16 cellular contexts compared by ENCODE assay signal in the genomic region with DNA sequence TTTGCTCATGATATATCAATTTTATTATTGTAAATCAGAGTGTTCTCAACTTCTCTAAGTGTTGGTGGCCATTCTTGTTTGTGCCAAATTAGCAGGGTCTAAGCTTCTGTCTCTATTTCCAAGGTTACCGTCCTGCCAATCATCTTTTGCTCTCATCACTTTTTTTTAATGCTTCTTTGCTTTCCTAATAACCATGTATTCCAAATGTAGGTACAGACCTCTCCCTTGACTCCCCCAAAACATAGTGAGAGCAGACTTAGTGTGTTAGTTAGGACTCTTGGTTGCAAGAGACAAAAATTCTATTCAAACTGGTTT. TPM values are rescaled to one million over a fixed set of nuclear protein-coding genes. Genes with fewer than 3 reads are reported as not detected.
DNase-seq lines count a peak whose midpoint lies in the region; ATAC-seq, FAIRE-seq and TF ChIP-seq lines count a peak whose summit lies in the region.
"Had no signal": no experiment of that assay in that cellular context is flagged by ENCODE, and none has a peak within 500 bp of the region (broad histone marks: within the 10 kb centered on the region; RNA-seq: fewer than 3 reads in every experiment).

No MANE protein-coding gene starts in this region.

- DNase-seq in A549 (ENCODE audit: low read depth in 1 of 2, low spot score in 1 of 2) (no peak), GM23248 (no peak), ascending aorta (ENCODE audit: low spot score in 2 of 2) (no peak), H7 (no peak)
- DNase-seq in stimulated activated CD4-positive, alpha-beta T cell treated with anti-CD3 and anti-CD28 coated beads, Interleukin-4, amount 100 ng/mL, for 24 hours = no peak
- no peak for DNase-seq in activated CD4-positive, alpha-beta T cell treated with anti-CD3 and anti-CD28 coated beads, Interleukin-2, amount 10 ng/mL, durations not matched to agents 7 days and 5 days
- DNase-seq: cortex of kidney, NCI-H187 treated with DMSO at 0.1 percent for 48 hours, SIG-M5 had no signal

- H3K27ac ChIP-seq in A549 (peak overlapping the region; percentile 28 to 78), GM23248 (no peak overlapping the region), ascending aorta (peak overlapping the region; percentile 57 to 58)

- H2AFZ ChIP-seq in GM23248 (no peak overlapping the region), neuron (ENCODE audit: low read depth, low read length) (peak overlapping the region; percentile 26)

- no peak for FAIRE-seq in A549 (lab: Jason Lieb, UNC)
- FAIRE-seq: H1, pancreas had no signal

- no peaks in the 10 kb centered on the region for H3K79me2 ChIP-seq in GM23248 (ENCODE audit: insufficient read depth)

- peaks cover 38% of the 10 kb centered on the region for H3K4me1 Mint-ChIP-seq in activated CD4-positive, alpha-beta T cell treated with anti-CD3 and anti-CD28 coated beads, Interleukin-2, amount 10 ng/mL, durations not matched to agents 7 days and 5 days
- peaks cover 25% of the 10 kb centered on the region for H3K4me1 Mint-ChIP-seq in stimulated activated memory B cell treated with anti-CD40 and anti-IgM and Interleukin-4, amounts not matched to agents 10 μg/mL and 1 μg/mL and 100 μg/mL, for 72 hours

- H3K4me2 ChIP-seq in A549 (peak overlapping the region; percentile 78), GM23248 (ENCODE audit: unreplicated experiment) (peak overlapping the region; percentile 41)

- no peak for TF ChIP-seq RAD21 in A549 (conservative IDR thresholded peaks at IDR 0.05 in 1 of 2, IDR thresholded peaks at IDR 0.05 in 1 of 2)

- intact Hi-C loops in ascending aorta (cut with DNase I) = no loop called here

- H3K36me3 Mint-ChIP-seq in activated CD4-positive, alpha-beta T cell treated with anti-CD3 and anti-CD28 coated beads, Interleukin-2, amount 10 ng/mL, durations not matched to agents 7 days and 5 days (ENCODE audit: low read depth) = no peaks in the 10 kb centered on the region
- H3K36me3 Mint-ChIP-seq in stimulated activated memory B cell treated with anti-CD40 and anti-IgM and Interleukin-4, amounts not matched to agents 10 μg/mL and 1 μg/mL and 100 μg/mL, for 72 hours = no peaks in the 10 kb centered on the region
- H3K36me3 Mint-ChIP-seq: activated naive CD8-positive, alpha-beta T cell; type B pancreatic cell had no signal

- in situ Hi-C loops in GM23248 (cut with MboI) = loop anchor here (25.0 kb wide), 1 partner anchor 396 kb away; no protein-coding TSS in a partner anchor

- H3K4me1 ChIP-seq in A549 = peaks cover 56% of the 10 kb centered on the region
- peaks cover 33% of the 10 kb centered on the region for H3K4me1 ChIP-seq in GM23248 (ENCODE audit: insufficient read depth)
- H3K4me1 ChIP-seq in ascending aorta = peaks cover 0 to 28% of the 10 kb centered on the region in 2 donors
- peaks cover 21% of the 10 kb centered on the region for H3K4me1 ChIP-seq in neuron (ENCODE audit: insufficient read depth, low read length)

- no peaks in the 10 kb centered on the region for H3K27me3 Mint-ChIP-seq in activated CD4-positive, alpha-beta T cell treated with anti-CD3 and anti-CD28 coated beads, Interleukin-2, amount 10 ng/mL, durations not matched to agents 7 days and 5 days
- no peaks in the 10 kb centered on the region for H3K27me3 Mint-ChIP-seq in stimulated activated memory B cell treated with anti-CD40 and anti-IgM and Interleukin-4, amounts not matched to agents 10 μg/mL and 1 μg/mL and 100 μg/mL, for 72 hours
- H3K27me3 Mint-ChIP-seq: type B pancreatic cell had no signal

- H3K9me3 Mint-ChIP-seq in activated CD4-positive, alpha-beta T cell treated with anti-CD3 and anti-CD28 coated beads, Interleukin-2, amount 10 ng/mL, durations not matched to agents 7 days and 5 days = no peaks in the 10 kb centered on the region
- H3K9me3 Mint-ChIP-seq in stimulated activated memory B cell treated with anti-CD40 and anti-IgM and Interleukin-4, amounts not matched to agents 10 μg/mL and 1 μg/mL and 100 μg/mL, for 72 hours = no peaks in the 10 kb centered on the region
- H3K9me3 Mint-ChIP-seq: type B pancreatic cell had no signal

- H3K36me3 ChIP-seq in GM23248 (ENCODE audit: low read depth) (no peaks in the 10 kb centered on the region), ascending aorta (no peaks in the 10 kb centered on the region), neuron (ENCODE audit: insufficient read depth, low read length) (no peaks in the 10 kb centered on the region), H7 (replicated peaks; ENCODE audit: control insufficient read depth, insufficient read depth, low read length) (no peaks in the 10 kb centered on the region)
- H3K36me3 ChIP-seq: BE2C, pancreas had no signal

- H3K4me3 Mint-ChIP-seq in activated CD4-positive, alpha-beta T cell treated with anti-CD3 and anti-CD28 coated beads, Interleukin-2, amount 10 ng/mL, durations not matched to agents 7 days and 5 days = no peak overlapping the region
- no peak overlapping the region for H3K4me3 Mint-ChIP-seq in stimulated activated memory B cell treated with anti-CD40 and anti-IgM and Interleukin-4, amounts not matched to agents 10 μg/mL and 1 μg/mL and 100 μg/mL, for 72 hours
- H3K4me3 Mint-ChIP-seq: activated naive CD8-positive, alpha-beta T cell; type B pancreatic cell had no signal

- peak in 1 of 2 experiments; percentile 42; a peak in 2 of 6 replicates for ATAC-seq in A549
- ATAC-seq in stimulated activated memory B cell treated with anti-CD40 and anti-IgM and Interleukin-4, amounts not matched to agents 10 μg/mL and 1 μg/mL and 100 μg/mL, for 72 hours = no peak

- H3K9me3 ChIP-seq in A549 = no peaks in the 10 kb centered on the region
- no peaks in the 10 kb centered on the region for H3K9me3 ChIP-seq in GM23248 (ENCODE audit: low read depth)
- no peaks in the 10 kb centered on the region for H3K9me3 ChIP-seq in ascending aorta
- H3K9me3 ChIP-seq in neuron (ENCODE audit: low read length) = no peaks in the 10 kb centered on the region
- H3K9me3 ChIP-seq: BE2C, pancreas had no signal

- no peak overlapping the region for H3K27ac Mint-ChIP-seq in activated CD4-positive, alpha-beta T cell treated with anti-CD3 and anti-CD28 coated beads, Interleukin-2, amount 10 ng/mL, durations not matched to agents 7 days and 5 days
- no peak overlapping the region for H3K27ac Mint-ChIP-seq in stimulated activated memory B cell treated with anti-CD40 and anti-IgM and Interleukin-4, amounts not matched to agents 10 μg/mL and 1 μg/mL and 100 μg/mL, for 72 hours
- H3K27ac Mint-ChIP-seq: activated naive CD8-positive, alpha-beta T cell; type B pancreatic cell had no signal

- H3K4me3 ChIP-seq in A549 (peak overlapping the region; percentile 9; the same call in 1 of the 3 replicates), GM23248 (no peak overlapping the region; the same call in 1 of the 2 replicates), ascending aorta (no peak overlapping the region), neuron (ENCODE audit: low read length) (no peak overlapping the region), H7 (ENCODE audit: insufficient read depth, low read depth, low read length) (no peak overlapping the region)
- H3K4me3 ChIP-seq: pancreas had no signal

- peaks cover 31% of the 10 kb centered on the region for H3F3A ChIP-seq in GM23248 (ENCODE audit: insufficient read depth)

- 0 out of 5 replicates have a peak, but pooled peaks of 1 of the 2 experiments have one; percentile 15 for TF ChIP-seq EP300 in A549 (IDR thresholded peaks at IDR 0.05)

- POLR2A ChIA-PET in A549 (lab: Yijun Ruan, JAX) = interaction anchor here (1.1 to 1.5 kb wide), 2 partner anchors 18 to 37 kb away, joined by 9 to 11 read pairs; partner anchors contain the start of genes DCP2 and REEP5
- POLR2A ChIA-PET in activated CD4-positive, alpha-beta T cell treated with anti-CD3 and anti-CD28 coated beads, Interleukin-2, amount 10 ng/mL, durations not matched to agents 7 days and 5 days (lab: Charles Lee) = no interaction called here

- H4K20me1 ChIP-seq in GM23248 (ENCODE audit: insufficient read depth) = 0 out of 2 replicates have a peak, but pooled peaks cover 3% of the 10 kb centered on the region

- no peaks in the 10 kb centered on the region for H3K9me2 ChIP-seq in GM23248 (ENCODE audit: insufficient read depth)

- CTCF ChIA-PET in A549 (lab: Yijun Ruan, JAX) = interaction anchor here (0.6 to 2.4 kb wide), 3 partner anchors 9 to 210 kb away, joined by 3 to 9 read pairs (median 4); partner anchors contain the start of gene REEP5
- CTCF ChIA-PET in activated CD4-positive, alpha-beta T cell treated with anti-CD3 and anti-CD28 coated beads, Interleukin-2, amount 10 ng/mL, durations not matched to agents 7 days and 5 days (lab: Charles Lee) = interaction anchor here (1.2 kb wide), 1 partner anchor 18 kb away, joined by 3 read pairs; the partner anchor contains the start of gene DCP2

- no peak for TF ChIP-seq CTCF in A549 (IDR thresholded peaks at IDR 0.05)
- no peak for TF ChIP-seq CTCF in ascending aorta (IDR thresholded peaks at IDR 0.05)

- H3K27me3 ChIP-seq in GM23248 (replicated peaks; ENCODE audit: insufficient read depth) = 0 out of 2 replicates have a peak, but pooled peaks cover under 1% of the 10 kb centered on the region
- H3K27me3 ChIP-seq in ascending aorta = no peaks in the 10 kb centered on the region
- H3K27me3 ChIP-seq in neuron (ENCODE audit: insufficient read depth, low read length) = no peaks in the 10 kb centered on the region
- no peaks in the 10 kb centered on the region for H3K27me3 ChIP-seq in H7 (ENCODE audit: control insufficient read depth, insufficient read depth, low read length)
- H3K27me3 ChIP-seq: BE2C, pancreas had no signal

- H3K9ac ChIP-seq in GM23248 = no peak overlapping the region

- WGBS in A549 (ENCODE audit: missing lambda C conversion rate) = 9% methylated on average over 1 of the region's 1 CpG
- WGBS in GM23248 (ENCODE audit: low coverage in 1 of 2, low lambda C conversion rate in 2 of 2, missing lambda C conversion rate in 2 of 2), 2 experiments = 46 to 59% methylated on average over 1 of the region's 1 CpG

- TF ChIP-seq POLR2A in A549 (IDR thresholded peaks at IDR 0.05; ENCODE audit: low read length) = no peak

RNA-seq across cellular contexts. Expression of gene DCP2, which starts 17.9 kb away (rescaled TPM):
- polyA plus RNA-seq in A549 (2011; rRNA removed) = 16.1 and 18.5 TPM in 2 replicates
- 6.6 and 7.4 TPM in 2 replicates for polyA plus RNA-seq in A549 (2012; cell fraction: cytosol; rRNA removed)
- polyA plus RNA-seq in A549 (2012; cell fraction: nucleus; rRNA removed) = 1.9 and 4.0 TPM in 2 replicates
- 7.2 to 8.0 TPM (median 7.8 TPM) in 3 replicates for polyA plus RNA-seq in A549 (2017; fragmentation: RNase III; extraction: RNeasy Plus Mini Kit Qiagen cat#74134 plus additional on column Dnase treatment)
- 21.8 and 22.6 TPM in 2 replicates for polyA minus RNA-seq in A549 (2011; rRNA and poly(A)+ RNA removed)
- total RNA-seq in GM23248 (2014; rRNA removed; shearing (Covaris generic)) = 15.8 and 17.4 TPM in 2 replicates
- 8.1 and 13.5 TPM in 2 replicates for polyA plus RNA-seq in GM23248 (2016; fragmentation: Nextera tagmentation; extraction: Ambion mirVana)
- 24.6 TPM for total RNA-seq in ascending aorta
- 100 to 1,000 TPM; 116 to 122 TPM for total RNA-seq in activated CD4-positive, alpha-beta T cell treated with anti-CD3 and anti-CD28 coated beads, Interleukin-2, amount 10 ng/mL, durations not matched to agents 7 days and 5 days
- 62.7 and 83.1 TPM in 2 replicates for total RNA-seq in H7 (2014; rRNA removed; shearing (Covaris generic))

RNA-seq across cellular contexts. Expression of gene REEP5, which starts 36.7 kb away (rescaled TPM):
- polyA plus RNA-seq in A549 (2011; rRNA removed) (164 and 208 TPM in 2 replicates), A549 (2017; fragmentation: RNase III; extraction: RNeasy Plus Mini Kit Qiagen cat#74134 plus additional on column Dnase treatment) (123 to 139 TPM (median 134 TPM) in 3 replicates), GM23248 (2016; fragmentation: Nextera tagmentation; extraction: Ambion mirVana) (227 and 233 TPM in 2 replicates)
- polyA plus RNA-seq in A549 (2012; cell fraction: cytosol; rRNA removed) = 157 and 170 TPM in 2 replicates
- 36.4 and 53.7 TPM in 2 replicates for polyA plus RNA-seq in A549 (2012; cell fraction: nucleus; rRNA removed)
- polyA minus RNA-seq in A549 (2011; rRNA and poly(A)+ RNA removed) = 195 and 198 TPM in 2 replicates
- total RNA-seq in GM23248 (2014; rRNA removed; shearing (Covaris generic)) = 41.9 and 52.3 TPM in 2 replicates
- total RNA-seq in ascending aorta = 49.7 TPM
- 10 to 100 TPM; 75.1 to 80.3 TPM for total RNA-seq in activated CD4-positive, alpha-beta T cell treated with anti-CD3 and anti-CD28 coated beads, Interleukin-2, amount 10 ng/mL, durations not matched to agents 7 days and 5 days
- total RNA-seq in H7 (2014; rRNA removed; shearing (Covaris generic)) = 30.1 and 34.5 TPM in 2 replicates
